1 cellular context compared by ENCODE assay signal in genomic region chr20:49356676-49357075, GRCh38.
TF ChIP-seq lines count a peak whose summit lies in the region.

No MANE protein-coding gene starts in this region.

TF ChIP-seq in GM23338, 12 proteins besides CTCF, POLR2A, EP300 and RAD21 (continued from another document):
- TF ChIP-seq ZNF462 (CRISPR knock-in tag; IDR thresholded peaks at IDR 0.05) (no peak), STAT1 (IDR thresholded peaks at IDR 0.05; ENCODE audit: unreplicated experiment) (no peak), EZH2 (IDR thresholded peaks at IDR 0.05; ENCODE audit: low read depth, unreplicated experiment) (no peak), NANOG (IDR thresholded peaks at IDR 0.05; ENCODE audit: borderline replicate concordance) (no peak), ETS1 (IDR thresholded peaks at IDR 0.05) (no peak)
TF ChIP-seq in GM23338: peak in this region for 0.
